ENCODE assay signal across 23 cellular contexts in the genomic region with DNA sequence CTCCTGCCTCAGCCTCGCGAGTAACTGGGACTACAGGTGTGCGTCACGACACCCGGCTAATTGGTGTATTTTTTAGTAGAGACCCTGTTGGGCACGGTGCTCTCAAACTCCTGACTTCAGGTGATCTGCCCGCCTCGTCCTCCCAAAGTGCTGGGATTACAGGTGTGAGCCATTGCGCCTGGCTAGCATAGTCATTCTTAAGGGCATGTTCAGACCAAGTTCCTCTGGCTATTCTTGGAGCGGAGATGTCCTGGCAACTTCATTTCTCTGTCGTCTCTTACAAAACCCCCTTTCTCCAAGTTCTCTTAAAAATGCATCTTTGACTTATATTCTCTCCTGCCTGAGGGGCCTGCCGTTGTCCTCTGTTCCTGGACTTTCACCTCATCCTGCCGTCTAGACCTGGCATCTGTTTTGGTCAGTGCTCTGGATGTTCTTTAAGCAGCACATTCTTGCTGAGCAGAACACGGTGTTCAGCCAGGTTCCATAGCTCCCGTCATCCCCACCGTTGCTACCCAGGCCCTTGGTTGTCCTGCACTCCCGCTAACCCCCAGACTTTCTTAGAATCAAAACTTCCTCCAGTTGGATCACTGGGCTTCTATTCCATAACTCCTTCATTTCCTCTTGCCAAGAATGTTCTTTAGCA.
"Had no signal": no experiment of that assay in that cellular context is flagged by ENCODE, and none has a peak within 500 bp of the region (broad histone marks: within the 10 kb centered on the region; RNA-seq: fewer than 3 reads in every experiment).

No MANE protein-coding gene starts in this region.

- H3K27ac ChIP-seq: brain microvascular endothelial cell, VCaP had no signal

- H3K27ac Mint-ChIP-seq: activated CD8-positive, alpha-beta T cell treated with anti-CD3 and anti-CD28 coated beads for 36 hours; activated naive CD4-positive, alpha-beta T cell treated with anti-CD3 and anti-CD28 coated beads, Interleukin-2, amount 10 ng/mL, durations not matched to agents 7 days and 5 days; activated naive CD8-positive, alpha-beta T cell treated with anti-CD3 and anti-CD28 coated beads for 36 hours; activated T-cell treated with anti-CD3 and anti-CD28 coated beads, Interleukin-2, amount 50 U/mL, for 72 hours; activated T-helper 2 cell treated with anti-CD3 and anti-CD28 coated beads, Interferon-gamma antibody, Interleukin-2, Interleukin-4, amounts not matched to agents 10 μg/mL and 5 μg/mL and 100 μg/mL, durations not matched to agents 14 hours and 24 hours and 36 hours had no signal

- FAIRE-seq: TTC549 had no signal

- H3K27me3 ChIP-seq: brain microvascular endothelial cell had no signal

- H3K36me3 Mint-ChIP-seq: activated naive CD4-positive, alpha-beta T cell treated with anti-CD3 and anti-CD28 coated beads, Interleukin-2, amount 10 ng/mL, durations not matched to agents 7 days and 5 days; activated naive CD8-positive, alpha-beta T cell treated with anti-CD3 and anti-CD28 coated beads for 36 hours had no signal

- H3K27me3 Mint-ChIP-seq: activated CD8-positive, alpha-beta T cell treated with anti-CD3 and anti-CD28 coated beads for 36 hours; activated naive CD8-positive, alpha-beta T cell treated with anti-CD3 and anti-CD28 coated beads for 36 hours had no signal

- H3K9me3 Mint-ChIP-seq: activated naive CD8-positive, alpha-beta T cell treated with anti-CD3 and anti-CD28 coated beads for 36 hours; activated T-cell treated with anti-CD3 and anti-CD28 coated beads, Interleukin-2, amount 50 U/mL, for 72 hours had no signal

- H3K36me3 ChIP-seq: brain microvascular endothelial cell had no signal

- H3K4me1 Mint-ChIP-seq: activated naive CD4-positive, alpha-beta T cell treated with anti-CD3 and anti-CD28 coated beads, Interleukin-2, amount 10 ng/mL, durations not matched to agents 7 days and 5 days; activated naive CD8-positive, alpha-beta T cell treated with anti-CD3 and anti-CD28 coated beads for 36 hours had no signal

- DNase-seq: activated CD4-positive, alpha-beta T cell treated with anti-CD3 and anti-CD28 coated beads, Interleukin-2, amount 50 U/mL, for 1 hour; activated CD4-positive, CD25-positive, alpha-beta regulatory T cell; activated CD8-positive, alpha-beta memory T cell treated with anti-CD3 and anti-CD28 coated beads, Interleukin-2, amount 50 U/mL, for 4 hours; activated CD8-positive, alpha-beta T cell treated with anti-CD3 and anti-CD28 coated beads for 36 hours; activated gamma-delta T cell treated with Interleukin-2 at 50 U/mL for 16 hours; activated naive CD4-positive, alpha-beta T cell treated with anti-CD3 and anti-CD28 coated beads, Interleukin-2, amount 10 ng/mL, durations not matched to agents 7 days and 5 days; activated naive CD8-positive, alpha-beta T cell treated with anti-CD3 and anti-CD28 coated beads for 36 hours; activated T-cell treated with anti-CD3 and anti-CD28 coated beads, Interleukin-2, amount 50 U/mL, for 72 hours; brain microvascular endothelial cell; MM.1S; NCI-H1436; NCI-H1694 treated with DMSO at 0.1 percent for 48 hours; NCI-H2029 treated with DMSO at 0.1 percent for 48 hours; NCI-H345; NCI-H510A; NCI-H526 treated with DMSO at 0.1 percent for 48 hours; NCI-H82; SIG-M5; T-helper 2 cell; T1000 had no signal

- H3K4me3 Mint-ChIP-seq: activated CD8-positive, alpha-beta T cell treated with anti-CD3 and anti-CD28 coated beads for 36 hours; activated naive CD4-positive, alpha-beta T cell treated with anti-CD3 and anti-CD28 coated beads, Interleukin-2, amount 10 ng/mL, durations not matched to agents 7 days and 5 days; activated naive CD8-positive, alpha-beta T cell treated with anti-CD3 and anti-CD28 coated beads for 36 hours; activated T-cell treated with anti-CD3 and anti-CD28 coated beads, Interleukin-2, amount 50 U/mL, for 72 hours had no signal

- ATAC-seq: activated CD8-positive, alpha-beta T cell treated with anti-CD3 and anti-CD28 coated beads for 36 hours; activated T-cell treated with anti-CD3 and anti-CD28 coated beads, Interleukin-2, amount 50 U/mL, for 72 hours had no signal
